In genomic region chr19:6735181-6735891, GRCh38 we compare ENCODE assay signal across 8 cellular contexts. TPM values are rescaled to one million over a fixed set of nuclear protein-coding genes. Genes with fewer than 3 reads are reported as not detected.
DNase-seq lines count a peak whose midpoint lies in the region; TF ChIP-seq lines count a peak whose summit lies in the region.
"Had no signal": no experiment of that assay in that cellular context is flagged by ENCODE, and none has a peak within 500 bp of the region (broad histone marks: within the 10 kb centered on the region; RNA-seq: fewer than 3 reads in every experiment).

No MANE protein-coding gene starts in this region.

- H2AFZ ChIP-seq in trophoblast cell (ENCODE audit: insufficient read depth, low read length, poor library complexity): no peak overlapping the region

- no peak overlapping the region for H2BK12ac ChIP-seq in trophoblast cell (ENCODE audit: low read length)

- no peak overlapping the region for H2BK5ac ChIP-seq in trophoblast cell (ENCODE audit: low read depth, low read length, poor library complexity)

- H3K4me2 ChIP-seq in trophoblast cell (ENCODE audit: low read length): no peak overlapping the region

- H3K27me3 ChIP-seq in HUES48 (ENCODE audit: control insufficient read depth, insufficient read depth, low read length): no peaks in the 10 kb centered on the region
- no peaks in the 10 kb centered on the region for H3K27me3 ChIP-seq in trophoblast cell (ENCODE audit: insufficient read depth, low read length)

- H2AK5ac ChIP-seq in trophoblast cell (ENCODE audit: low read length): no peak overlapping the region

- peaks cover 25% of the 10 kb centered on the region for H3K4me1 ChIP-seq in HUES48 (ENCODE audit: control insufficient read depth, insufficient read depth, low read length)
- H3K4me1 ChIP-seq in trophoblast cell (ENCODE audit: control insufficient read depth in 1 of 2, insufficient read depth in 2 of 2, low read length in 2 of 2): peaks cover 21 to 24% of the 10 kb centered on the region in 2 experiments

- H3K36me3 ChIP-seq in HUES48 (ENCODE audit: control insufficient read depth, insufficient read depth, low read length): peaks cover 13% of the 10 kb centered on the region
- peaks cover 24 to 26% of the 10 kb centered on the region in 2 experiments for H3K36me3 ChIP-seq in trophoblast cell (ENCODE audit: control insufficient read depth in 1 of 2, insufficient read depth in 2 of 2, low read length in 2 of 2)

- no peak overlapping the region for H3K18ac ChIP-seq in trophoblast cell (ENCODE audit: low read length)

- no peak for TF ChIP-seq CTCF in cardiac fibroblast (IDR thresholded peaks at IDR 0.05; ENCODE audit: low read depth, low read length)

- no peak overlapping the region for H3K14ac ChIP-seq in trophoblast cell (ENCODE audit: low read length)

- H2BK120ac ChIP-seq in trophoblast cell (ENCODE audit: insufficient read depth, low read length, poor library complexity): no peak overlapping the region

- H3K79me2 ChIP-seq in trophoblast cell (ENCODE audit: control insufficient read depth, insufficient read depth, low read length, poor library complexity): peaks cover 11% of the 10 kb centered on the region

- no peak for DNase-seq in cardiac fibroblast (ENCODE audit: low read depth in 2 of 2)
- no peak for DNase-seq in trophoblast cell
- no peak for DNase-seq in NCI-H1092 (lab: John Stamatoyannopoulos, UW)
- DNase-seq in activated effector memory CD4-positive, alpha-beta T cell treated with anti-CD3 and anti-CD28 coated beads, Interleukin-2, amount 50 U/mL, for 16 hours: no peak
- DNase-seq in COLO668 (lab: John Stamatoyannopoulos, UW; ENCODE audit: unreplicated experiment): no peak
- DNase-seq: NCI-H1105 had no signal

- peaks cover 29% of the 10 kb centered on the region for H3K79me1 ChIP-seq in trophoblast cell (ENCODE audit: low read length)

- H3K9me3 ChIP-seq in HUES48 (ENCODE audit: control insufficient read depth, insufficient read depth, low read length) (no peaks in the 10 kb centered on the region), trophoblast cell (ENCODE audit: insufficient read depth, low read depth, low read length) (peaks cover 2% of the 10 kb centered on the region)
- H3K9me3 ChIP-seq: thoracic aorta had no signal

- H4K8ac ChIP-seq in trophoblast cell (ENCODE audit: low read depth, low read length): no peak overlapping the region

- H3K9ac ChIP-seq in HUES48 (ENCODE audit: low read depth, low read length) (no peak overlapping the region), trophoblast cell (ENCODE audit: low read length) (no peak overlapping the region)

- peak overlapping the region; percentile 40 for H4K91ac ChIP-seq in trophoblast cell (ENCODE audit: low read depth, low read length)

- H3K27ac ChIP-seq in HUES48 (ENCODE audit: low read depth, low read length): peak overlapping the region; percentile 99
- H3K27ac ChIP-seq in trophoblast cell (ENCODE audit: low read depth, low read length): no peak overlapping the region

- no peak overlapping the region for H4K12ac ChIP-seq in trophoblast cell (ENCODE audit: low read depth, low read length)

- H3K4me3 ChIP-seq in HUES48 (ENCODE audit: low read depth, low read length) (peak overlapping the region; percentile 78), cardiac fibroblast (replicated peaks in 1 of 2; ENCODE audit: low read depth in 2 of 2, low read length in 2 of 2) (peak overlapping the region; percentile 85 to 91), trophoblast cell (ENCODE audit: low read depth, low read length) (no peak overlapping the region)

- no peak overlapping the region for H3K4ac ChIP-seq in trophoblast cell (ENCODE audit: low read depth, low read length)

- WGBS in trophoblast cell (ENCODE audit: extremely low coverage, insufficient coverage, insufficient read length): no CpG with 5 or more reads among the region's 15 CpGs

- H3K23ac ChIP-seq in trophoblast cell (ENCODE audit: low read length): no peak overlapping the region

RNA-seq across cellular contexts. Expression of gene GPR108, which starts 2.0 kb away (rescaled TPM):
- 45.3 and 47.5 TPM in 2 replicates for polyA plus RNA-seq in trophoblast cell (2013)

RNA-seq across cellular contexts. Expression of gene TRIP10, which starts 4.1 kb away (rescaled TPM):
- polyA plus RNA-seq in trophoblast cell (2013): 86.9 and 89.2 TPM in 2 replicates

RNA-seq across cellular contexts. Expression of gene C3, which starts 14.9 kb away (rescaled TPM):
- polyA plus RNA-seq in trophoblast cell (2013): 4.5 and 5.1 TPM in 2 replicates

RNA-seq across cellular contexts. Expression of gene SH2D3A, which starts 31.9 kb away (rescaled TPM):
- polyA plus RNA-seq in trophoblast cell (2013): 25.0 and 26.7 TPM in 2 replicates

RNA-seq across cellular contexts. Expression of gene VAV1, which starts 37.2 kb away (rescaled TPM):
- 0.12 and 0.24 TPM in 2 replicates for polyA plus RNA-seq in trophoblast cell (2013)
